30 cellular contexts compared by ENCODE assay signal in the genomic region with DNA sequence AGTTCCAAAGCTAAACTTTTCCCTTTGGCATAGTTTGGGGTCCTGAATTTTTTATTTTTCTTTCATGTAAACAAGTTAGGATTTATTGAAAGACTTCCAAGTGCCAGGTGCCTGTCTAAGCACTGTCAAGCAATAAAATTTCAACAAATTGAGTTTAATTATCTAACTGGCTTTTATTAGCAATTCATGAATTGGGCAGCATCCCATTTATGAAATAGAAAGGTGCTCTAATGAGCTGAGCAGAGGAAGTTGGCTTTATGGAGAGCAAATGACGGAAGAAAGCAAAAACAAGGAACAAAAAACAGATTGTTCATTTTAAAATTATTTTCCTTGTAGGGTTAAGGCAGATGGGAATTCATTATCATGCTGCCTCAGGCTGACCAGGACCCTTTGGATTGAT.
"Had no signal": no experiment of that assay in that cellular context is flagged by ENCODE, and none has a peak within 500 bp of the region (broad histone marks: within the 10 kb centered on the region; RNA-seq: fewer than 3 reads in every experiment).

No MANE protein-coding gene starts in this region.

- H3K27ac ChIP-seq: left lung, lower lobe of right lung, pancreas, prostate gland, thyroid gland, transverse colon, upper lobe of right lung, uterus had no signal

- H3K36me3 Mint-ChIP-seq: naive B cell; natural killer cell; stimulated activated memory B cell treated with anti-CD40 and anti-IgM and Interleukin-4, amounts not matched to agents 10 μg/mL and 1 μg/mL and 100 μg/mL, for 72 hours had no signal

- DNase-seq: head of caudate nucleus; hippocampal formation; immature natural killer cell; kidney; left colon; left lung; lower lobe of right lung; mammary epithelial cell; mesenchymal stem cell; naive B cell; natural killer cell; nucleus accumbens; pancreas; right cardiac atrium; small intestine; spleen; stimulated activated CD4-positive, alpha-beta T cell treated with anti-CD3 and anti-CD28 coated beads, Interleukin-2, amount 100 ng/mL, for 48 hours; stimulated activated CD4-positive, alpha-beta T cell treated with anti-CD3 and anti-CD28 coated beads, Interleukin-4, amount 100 ng/mL, for 4 hours; stimulated activated CD8-positive, alpha-beta memory T cell treated with anti-CD3 and anti-CD28 coated beads, Interleukin-4, amount 100 ng/mL, for 48 hours; stimulated activated naive CD4-positive, alpha-beta T cell treated with Interleukin-2 at 50 U/mL for 16 hours; stimulated activated naive CD8-positive, alpha-beta T cell treated with anti-CD3 and anti-CD28 coated beads, Interleukin-15, amount 100 ng/mL, for 72 hours; substantia nigra; thyroid gland; transverse colon; upper lobe of right lung; uterus had no signal

- H3K9me3 Mint-ChIP-seq: naive B cell; natural killer cell; stimulated activated memory B cell treated with anti-CD40 and anti-IgM and Interleukin-4, amounts not matched to agents 10 μg/mL and 1 μg/mL and 100 μg/mL, for 72 hours; stimulated activated naive CD8-positive, alpha-beta T cell treated with anti-CD3 and anti-CD28 coated beads, Interleukin-15, amount 100 ng/mL, for 72 hours had no signal

- H3K36me3 ChIP-seq: left lung, lower lobe of right lung, pancreas, prostate gland, spleen, thyroid gland, transverse colon, upper lobe of right lung, uterus had no signal

- FAIRE-seq: islet of Langerhans, kidney, pancreas, small intestine had no signal

- H3K9me3 ChIP-seq: left lung, lower lobe of right lung, pancreas, prostate gland, spleen, thyroid gland, transverse colon, upper lobe of right lung, uterus had no signal

- H3K27me3 ChIP-seq: left lung, pancreas, thyroid gland, transverse colon, upper lobe of right lung, uterus had no signal

- H3K4me3 ChIP-seq: left lung, lower lobe of right lung, pancreas, prostate gland, spleen, thyroid gland, transverse colon, upper lobe of right lung, uterus had no signal

- H3K4me3 Mint-ChIP-seq: immature natural killer cell; naive B cell; natural killer cell; stimulated activated memory B cell treated with anti-CD40 and anti-IgM and Interleukin-4, amounts not matched to agents 10 μg/mL and 1 μg/mL and 100 μg/mL, for 72 hours; stimulated activated naive CD8-positive, alpha-beta T cell treated with anti-CD3 and anti-CD28 coated beads, Interleukin-15, amount 100 ng/mL, for 72 hours had no signal

- H3K4me1 Mint-ChIP-seq: immature natural killer cell; naive B cell; natural killer cell; stimulated activated naive CD8-positive, alpha-beta T cell treated with anti-CD3 and anti-CD28 coated beads, Interleukin-15, amount 100 ng/mL, for 72 hours had no signal

- H3K4me1 ChIP-seq: left lung, lower lobe of right lung, pancreas, prostate gland, spleen, thyroid gland, transverse colon, uterus had no signal

- ATAC-seq: left colon; left lung; lower lobe of right lung; natural killer cell; pancreas; right cardiac atrium; sciatic nerve; stimulated activated memory B cell treated with anti-CD40 and anti-IgM and Interleukin-4, amounts not matched to agents 10 μg/mL and 1 μg/mL and 100 μg/mL, for 72 hours; stimulated activated naive CD8-positive, alpha-beta T cell treated with anti-CD3 and anti-CD28 coated beads, Interleukin-15, amount 100 ng/mL, for 72 hours; upper lobe of right lung had no signal

- H3K27ac Mint-ChIP-seq: immature natural killer cell; natural killer cell; stimulated activated memory B cell treated with anti-CD40 and anti-IgM and Interleukin-4, amounts not matched to agents 10 μg/mL and 1 μg/mL and 100 μg/mL, for 72 hours; stimulated activated naive CD8-positive, alpha-beta T cell treated with anti-CD3 and anti-CD28 coated beads, Interleukin-15, amount 100 ng/mL, for 72 hours had no signal
